Comparison of ENCODE assay signal across 9 cellular contexts in genomic region chr2:161141033-161141432, GRCh38. TPM values are rescaled to one million over a fixed set of nuclear protein-coding genes. Genes with fewer than 3 reads are reported as not detected.
A peak's percentile ranks its signal among the peaks of the same experiment; 100 is the strongest.
DNase-seq lines count a peak whose midpoint lies in the region; ATAC-seq and TF ChIP-seq lines count a peak whose summit lies in the region.
"Had no signal": no experiment of that assay in that cellular context is flagged by ENCODE, and none has a peak within 500 bp of the region (broad histone marks: within the 10 kb centered on the region; RNA-seq: fewer than 3 reads in every experiment).

No MANE protein-coding gene starts in this region.

- ATAC-seq in GM19328 (IDR thresholded peaks at IDR 0.05; ENCODE audit: unreplicated experiment) = peak; percentile 40
- peak; percentile 25 for ATAC-seq in HG03095 (IDR thresholded peaks at IDR 0.05; ENCODE audit: unreplicated experiment)
- no peak for ATAC-seq in heart right ventricle

- WGBS in sigmoid colon, 2 donors = 66 to 92% methylated on average over 2 of the region's 2 CpGs
- 88 to 96% methylated on average over 2 of the region's 2 CpGs for WGBS in heart right ventricle, 2 donors

- H3K4me3 ChIP-seq in CD8-positive, alpha-beta memory T cell (ENCODE audit: low read length) = no peak overlapping the region
- H3K4me3 ChIP-seq in sigmoid colon (no peak overlapping the region), heart right ventricle (no peak overlapping the region), right atrium auricular region (no peak overlapping the region)

- no peaks in the 10 kb centered on the region for H3K36me3 ChIP-seq in CD8-positive, alpha-beta memory T cell (ENCODE audit: insufficient read depth, low read length)
- H3K36me3 ChIP-seq in sigmoid colon (no peaks in the 10 kb centered on the region), heart right ventricle (no peaks in the 10 kb centered on the region), right atrium auricular region (no peaks in the 10 kb centered on the region)

- no peak overlapping the region for H3K27ac ChIP-seq in CD8-positive, alpha-beta memory T cell (ENCODE audit: low read depth, low read length)
- H3K27ac ChIP-seq in sigmoid colon (no peak overlapping the region), heart right ventricle (no peak overlapping the region), right atrium auricular region (no peak overlapping the region)

- H3K27ac Mint-ChIP-seq in CD8-positive, alpha-beta memory T cell = peak overlapping the region; percentile 29 to 95 (median 78)
- peak overlapping the region; percentile 47 for H3K27ac Mint-ChIP-seq in activated CD4-positive, alpha-beta memory T cell treated with anti-CD3 and anti-CD28 coated beads for 36 hours

- no peak for TF ChIP-seq EP300 in sigmoid colon (IDR thresholded peaks at IDR 0.05)

- peak in 2 of 5 donors; percentile 25 to 58 for DNase-seq in CD8-positive, alpha-beta memory T cell
- DNase-seq in activated CD4-positive, alpha-beta memory T cell treated with anti-CD3 and anti-CD28 coated beads for 36 hours = peak; percentile 74
- DNase-seq in GM19240 (ENCODE audit: insufficient read length, low spot score) (no peak), sigmoid colon (no peak), heart right ventricle (no peak), right atrium auricular region (ENCODE audit: low spot score) (no peak)
- DNase-seq: DMS79 treated with DMSO at 0.1 percent for 48 hours had no signal

- CTCF ChIA-PET in CD8-positive, alpha-beta memory T cell (lab: Charles Lee) = interaction anchor here (1.0 kb wide), 1 partner anchor 11 kb away, joined by 3 read pairs; no protein-coding TSS in a partner anchor
- CTCF ChIA-PET in activated CD4-positive, alpha-beta memory T cell treated with anti-CD3 and anti-CD28 coated beads for 36 hours (lab: Charles Lee) = interaction anchor here (1.4 kb wide), 2 partner anchors 20 to 77 kb away, joined by 3 to 6 read pairs; partner anchors contain the start of gene TANK

- intact Hi-C loops in activated CD4-positive, alpha-beta memory T cell treated with anti-CD3 and anti-CD28 coated beads for 36 hours (cut with micrococcal nuclease) = no loop called here
- intact Hi-C loops in sigmoid colon (cut with DNase I) (no loop called here), heart right ventricle (cut with DNase I) (no loop called here)

- H3K36me3 Mint-ChIP-seq in CD8-positive, alpha-beta memory T cell = peaks cover 1 to 16% (median 10%) of the 10 kb centered on the region in 3 donors
- peaks cover 20% of the 10 kb centered on the region for H3K36me3 Mint-ChIP-seq in activated CD4-positive, alpha-beta memory T cell treated with anti-CD3 and anti-CD28 coated beads for 36 hours

- peak overlapping the region; percentile 49 to 88 (median 73) for H3K4me3 Mint-ChIP-seq in CD8-positive, alpha-beta memory T cell
- peak overlapping the region; percentile 46 for H3K4me3 Mint-ChIP-seq in activated CD4-positive, alpha-beta memory T cell treated with anti-CD3 and anti-CD28 coated beads for 36 hours

- no peak for TF ChIP-seq POLR2A in sigmoid colon (IDR thresholded peaks at IDR 0.05)

- H3K4me1 Mint-ChIP-seq in CD8-positive, alpha-beta memory T cell = peaks cover 78 to 90% (median 87%) of the 10 kb centered on the region in 3 donors
- peaks cover 77% of the 10 kb centered on the region for H3K4me1 Mint-ChIP-seq in activated CD4-positive, alpha-beta memory T cell treated with anti-CD3 and anti-CD28 coated beads for 36 hours (ENCODE audit: low read depth)

- H3K4me1 ChIP-seq in CD8-positive, alpha-beta memory T cell (ENCODE audit: insufficient read depth, low read length) = peaks cover 24% of the 10 kb centered on the region
- H3K4me1 ChIP-seq in sigmoid colon = peaks cover 0 to 47% (median 27%) of the 10 kb centered on the region in 4 donors
- H3K4me1 ChIP-seq in heart right ventricle = peaks cover 0 to 34% (median 6%) of the 10 kb centered on the region in 9 donors
- peaks cover 0 to 7% of the 10 kb centered on the region in 2 donors for H3K4me1 ChIP-seq in right atrium auricular region

- no peaks in the 10 kb centered on the region for H3K9me3 ChIP-seq in CD8-positive, alpha-beta memory T cell (ENCODE audit: low read length)
- H3K9me3 ChIP-seq in sigmoid colon = no peaks in the 10 kb centered on the region
- H3K9me3 ChIP-seq in heart right ventricle = peaks cover 0 to 7% (median 0%) of the 10 kb centered on the region in 11 donors
- H3K9me3 ChIP-seq in right atrium auricular region = no peaks in the 10 kb centered on the region

- TF ChIP-seq CTCF in sigmoid colon (IDR thresholded peaks at IDR 0.05) = no peak
- TF ChIP-seq CTCF in heart right ventricle (IDR thresholded peaks at IDR 0.05) = no peak
- TF ChIP-seq CTCF in right atrium auricular region (IDR thresholded peaks at IDR 0.05) = no peak

- H3K27me3 ChIP-seq in CD8-positive, alpha-beta memory T cell (ENCODE audit: insufficient read depth, low read length, poor library complexity, severe bottlenecking) = no peaks in the 10 kb centered on the region
- H3K27me3 ChIP-seq in sigmoid colon (no peaks in the 10 kb centered on the region), heart right ventricle (no peaks in the 10 kb centered on the region), right atrium auricular region (no peaks in the 10 kb centered on the region)

- no peaks in the 10 kb centered on the region for H3K9me3 Mint-ChIP-seq in CD8-positive, alpha-beta memory T cell
- H3K9me3 Mint-ChIP-seq in activated CD4-positive, alpha-beta memory T cell treated with anti-CD3 and anti-CD28 coated beads for 36 hours = peaks cover 9% of the 10 kb centered on the region

- POLR2A ChIA-PET in CD8-positive, alpha-beta memory T cell (lab: Charles Lee) = interaction anchor here (1.2 kb wide), 1 partner anchor 16 kb away, joined by 3 read pairs; no protein-coding TSS in a partner anchor
- POLR2A ChIA-PET in activated CD4-positive, alpha-beta memory T cell treated with anti-CD3 and anti-CD28 coated beads for 36 hours (lab: Charles Lee) = interaction anchor here (0.6 to 1.7 kb wide), 2 partner anchors 11 to 24 kb away, joined by 4 read pairs; no protein-coding TSS in a partner anchor

- no peaks in the 10 kb centered on the region for H3K27me3 Mint-ChIP-seq in CD8-positive, alpha-beta memory T cell
- H3K27me3 Mint-ChIP-seq in activated CD4-positive, alpha-beta memory T cell treated with anti-CD3 and anti-CD28 coated beads for 36 hours = no peaks in the 10 kb centered on the region

RNA-seq across cellular contexts. Expression of gene TANK, which starts 19.2 kb away (rescaled TPM):
- 10 to 100 TPM; 75.5 to 81.7 TPM for total RNA-seq in CD8-positive, alpha-beta memory T cell
- 70.8 TPM for polyA plus RNA-seq in CD8-positive, alpha-beta memory T cell
- 10 to 100 TPM; 71.4 to 74.1 TPM for total RNA-seq in activated CD4-positive, alpha-beta memory T cell treated with anti-CD3 and anti-CD28 coated beads for 36 hours
- total RNA-seq in sigmoid colon (10 to 100 TPM; 45.7 to 82.8 (median 71.0) TPM), heart right ventricle (10 to 100 TPM; 25.0 to 39.7 (median 31.4) TPM), right atrium auricular region (10 to 100 TPM; 40.2 to 50.9 TPM)
- polyA plus RNA-seq in sigmoid colon (10 to 100 TPM; 35.2 to 52.9 (median 41.4) TPM), heart right ventricle (10 to 100 TPM; 20.4 to 24.3 TPM)

Comparison
In these comparisons a context has a peak if more than half of its experiments do, and no peak if none do; other contexts are left out.
1. ATAC-seq: peak in GM19328 (single experiment) and HG03095 (single experiment); none in heart right ventricle (0 of 8).